Comparison of ENCODE assay signal across 26 cellular contexts in genomic region chrY:14360748-14361500, GRCh38.
"Had no signal": no experiment of that assay in that cellular context is flagged by ENCODE, and none has a peak within 500 bp of the region (broad histone marks: within the 10 kb centered on the region; RNA-seq: fewer than 3 reads in every experiment).

No MANE protein-coding gene starts in this region.

- H3K4me3 Mint-ChIP-seq: naive thymus-derived CD4-positive, alpha-beta T cell had no signal

- H3K9me3 ChIP-seq: esophagus squamous epithelium, gastrocnemius medialis, heart right ventricle, left lung, lower lobe of right lung had no signal

- H3K4me1 Mint-ChIP-seq: naive thymus-derived CD4-positive, alpha-beta T cell had no signal

- H3K4me1 ChIP-seq: esophagus squamous epithelium, gastrocnemius medialis, heart right ventricle, left lung, lower lobe of right lung had no signal

- H3K27ac Mint-ChIP-seq: naive thymus-derived CD4-positive, alpha-beta T cell had no signal

- H3K36me3 ChIP-seq: esophagus squamous epithelium, gastrocnemius medialis, heart right ventricle, left lung, lower lobe of right lung had no signal

- H3K27ac ChIP-seq: coronary artery, dorsolateral prefrontal cortex, epithelial cell of prostate, esophagus squamous epithelium, gastrocnemius medialis, heart right ventricle, left lung, lower lobe of right lung had no signal

- FAIRE-seq: colon, endometrium, islet of Langerhans, keratinocyte had no signal

- H3K4me3 ChIP-seq: coronary artery, dorsolateral prefrontal cortex, esophagus squamous epithelium, gastrocnemius medialis, heart right ventricle, left lung, lower lobe of right lung had no signal

- DNase-seq: dermis blood vessel endothelial cell; dorsolateral prefrontal cortex; effector CD4-positive, alpha-beta T cell; effector memory CD4-positive, alpha-beta T cell; erythroblast; esophagus squamous epithelium; foreskin fibroblast; foreskin melanocyte; gastrocnemius medialis; glutamatergic neuron; heart right ventricle; hippocampal formation; left cardiac atrium; left lung; left ventricle myocardium superior; lower lobe of right lung; mesenchymal stem cell; midbrain; naive thymus-derived CD4-positive, alpha-beta T cell had no signal

- H3K27me3 ChIP-seq: dorsolateral prefrontal cortex, esophagus squamous epithelium, gastrocnemius medialis, heart right ventricle, left lung had no signal

- ATAC-seq: esophagus mucosa; gastrocnemius medialis; heart right ventricle; left cardiac atrium; left lung; left ventricle myocardium superior; lower lobe of right lung; naive thymus-derived CD4-positive, alpha-beta T cell had no signal
